Comparison of ENCODE assay signal across 1 cellular context in the genomic region with DNA sequence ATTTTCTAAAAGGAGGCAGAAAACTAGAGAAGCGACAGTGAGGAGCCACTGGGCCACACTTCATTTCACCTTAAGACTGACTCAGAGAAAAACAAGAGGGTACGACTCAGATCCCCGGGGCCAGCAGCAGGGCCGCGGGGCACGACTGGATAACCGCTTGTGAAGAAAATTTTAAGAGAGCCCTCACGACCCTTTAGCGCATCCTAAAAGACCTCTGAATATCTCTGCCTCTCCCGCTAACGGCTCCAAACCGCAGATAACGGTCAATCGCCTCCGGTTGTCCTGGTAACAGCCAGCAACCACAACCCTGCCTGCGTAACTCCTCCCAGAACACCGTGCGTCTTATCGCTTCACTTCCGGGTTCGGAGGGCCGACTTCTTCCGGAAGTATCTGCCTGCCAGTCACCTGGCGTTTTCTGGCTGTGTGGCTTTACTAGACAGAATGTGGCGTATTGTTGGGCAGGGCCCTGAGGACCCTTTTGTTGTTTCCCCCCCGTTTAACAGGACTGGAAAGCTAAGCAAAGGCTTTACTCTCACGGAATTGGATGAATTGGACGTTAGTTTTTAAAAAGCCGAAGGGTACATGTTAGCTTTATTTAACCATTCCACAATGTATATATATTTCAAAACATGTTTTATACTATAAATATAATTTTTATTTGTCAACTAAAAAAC.
TF ChIP-seq lines count a peak whose summit lies in the region.

No MANE protein-coding gene starts in this region.

TF ChIP-seq in GM12878, 131 proteins besides CTCF, POLR2A, EP300 and RAD21 (continued from another document and continues in another):
- TF ChIP-seq, protein P1, sequence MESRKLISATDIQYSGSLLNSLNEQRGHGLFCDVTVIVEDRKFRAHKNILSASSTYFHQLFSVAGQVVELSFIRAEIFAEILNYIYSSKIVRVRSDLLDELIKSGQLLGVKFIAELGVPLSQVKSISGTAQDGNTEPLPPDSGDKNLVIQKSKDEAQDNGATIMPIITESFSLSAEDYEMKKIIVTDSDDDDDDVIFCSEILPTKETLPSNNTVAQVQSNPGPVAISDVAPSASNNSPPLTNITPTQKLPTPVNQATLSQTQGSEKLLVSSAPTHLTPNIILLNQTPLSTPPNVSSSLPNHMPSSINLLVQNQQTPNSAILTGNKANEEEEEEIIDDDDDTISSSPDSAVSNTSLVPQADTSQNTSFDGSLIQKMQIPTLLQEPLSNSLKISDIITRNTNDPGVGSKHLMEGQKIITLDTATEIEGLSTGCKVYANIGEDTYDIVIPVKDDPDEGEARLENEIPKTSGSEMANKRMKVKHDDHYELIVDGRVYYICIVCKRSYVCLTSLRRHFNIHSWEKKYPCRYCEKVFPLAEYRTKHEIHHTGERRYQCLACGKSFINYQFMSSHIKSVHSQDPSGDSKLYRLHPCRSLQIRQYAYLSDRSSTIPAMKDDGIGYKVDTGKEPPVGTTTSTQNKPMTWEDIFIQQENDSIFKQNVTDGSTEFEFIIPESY (IDR thresholded peaks at IDR 0.05) = no peak
- no peak for TF ChIP-seq RBBP5 (conservative IDR thresholded peaks at IDR 0.05)
- TF ChIP-seq SPI1 (IDR thresholded peaks at IDR 0.05; ENCODE audit: borderline replicate concordance, insufficient read depth, low read depth, low read length) = peak; percentile 22; the same call in 1 of the 2 replicates
- no peak for TF ChIP-seq HDAC6 (IDR thresholded peaks at IDR 0.05; ENCODE audit: unreplicated experiment)
- TF ChIP-seq BMI1 (IDR thresholded peaks at IDR 0.05; ENCODE audit: borderline replicate concordance) = peak; percentile 95
- TF ChIP-seq, protein P2, sequence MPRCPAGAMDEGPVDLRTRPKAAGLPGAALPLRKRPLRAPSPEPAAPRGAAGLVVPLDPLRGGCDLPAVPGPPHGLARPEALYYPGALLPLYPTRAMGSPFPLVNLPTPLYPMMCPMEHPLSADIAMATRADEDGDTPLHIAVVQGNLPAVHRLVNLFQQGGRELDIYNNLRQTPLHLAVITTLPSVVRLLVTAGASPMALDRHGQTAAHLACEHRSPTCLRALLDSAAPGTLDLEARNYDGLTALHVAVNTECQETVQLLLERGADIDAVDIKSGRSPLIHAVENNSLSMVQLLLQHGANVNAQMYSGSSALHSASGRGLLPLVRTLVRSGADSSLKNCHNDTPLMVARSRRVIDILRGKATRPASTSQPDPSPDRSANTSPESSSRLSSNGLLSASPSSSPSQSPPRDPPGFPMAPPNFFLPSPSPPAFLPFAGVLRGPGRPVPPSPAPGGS (IDR thresholded peaks at IDR 0.05; ENCODE audit: borderline replicate concordance, insufficient read depth, low read depth, low read length, poor library complexity, severe bottlenecking) = no peak
- TF ChIP-seq, protein P3, sequence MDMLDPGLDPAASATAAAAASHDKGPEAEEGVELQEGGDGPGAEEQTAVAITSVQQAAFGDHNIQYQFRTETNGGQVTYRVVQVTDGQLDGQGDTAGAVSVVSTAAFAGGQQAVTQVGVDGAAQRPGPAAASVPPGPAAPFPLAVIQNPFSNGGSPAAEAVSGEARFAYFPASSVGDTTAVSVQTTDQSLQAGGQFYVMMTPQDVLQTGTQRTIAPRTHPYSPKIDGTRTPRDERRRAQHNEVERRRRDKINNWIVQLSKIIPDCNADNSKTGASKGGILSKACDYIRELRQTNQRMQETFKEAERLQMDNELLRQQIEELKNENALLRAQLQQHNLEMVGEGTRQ (IDR thresholded peaks at IDR 0.05; ENCODE audit: borderline replicate concordance, low read depth, low read length) = no peak
- TF ChIP-seq IRF4 (IDR thresholded peaks at IDR 0.05; ENCODE audit: low read depth, low read length) = 0 out of 2 replicates have a peak, but pooled peaks have one; percentile 22
- TF ChIP-seq, protein P4, sequence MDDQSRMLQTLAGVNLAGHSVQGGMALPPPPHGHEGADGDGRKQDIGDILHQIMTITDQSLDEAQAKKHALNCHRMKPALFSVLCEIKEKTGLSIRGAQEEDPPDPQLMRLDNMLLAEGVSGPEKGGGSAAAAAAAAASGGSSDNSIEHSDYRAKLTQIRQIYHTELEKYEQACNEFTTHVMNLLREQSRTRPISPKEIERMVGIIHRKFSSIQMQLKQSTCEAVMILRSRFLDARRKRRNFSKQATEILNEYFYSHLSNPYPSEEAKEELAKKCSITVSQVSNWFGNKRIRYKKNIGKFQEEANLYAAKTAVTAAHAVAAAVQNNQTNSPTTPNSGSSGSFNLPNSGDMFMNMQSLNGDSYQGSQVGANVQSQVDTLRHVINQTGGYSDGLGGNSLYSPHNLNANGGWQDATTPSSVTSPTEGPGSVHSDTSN (IDR thresholded peaks at IDR 0.05; ENCODE audit: insufficient replicate concordance, low read depth, low read length) = peak; percentile 91
- TF ChIP-seq FOXK2 (IDR thresholded peaks at IDR 0.05) = no peak
- TF ChIP-seq TARDBP (IDR thresholded peaks at IDR 0.05; ENCODE audit: borderline replicate concordance) = no peak
- peak; percentile 30; the same call in 1 of the 2 replicates for TF ChIP-seq BACH1 (IDR thresholded peaks at IDR 0.05; ENCODE audit: borderline replicate concordance)
- TF ChIP-seq TCF3 (IDR thresholded peaks at IDR 0.05; ENCODE audit: borderline replicate concordance, insufficient read depth, low read depth, low read length) = peak; percentile 65; the same call in 1 of the 2 replicates
- TF ChIP-seq SRF (IDR thresholded peaks at IDR 0.05; ENCODE audit: low read depth in 2 of 2, low read length in 2 of 2) = peak in 1 of 2 experiments; percentile 26; a peak in 1 of 4 replicates
- TF ChIP-seq NR2C1 (IDR thresholded peaks at IDR 0.05) = peak; percentile 96
- 0 out of 2 replicates have a peak, but pooled peaks have one; percentile 27 for TF ChIP-seq EED (IDR thresholded peaks at IDR 0.05; ENCODE audit: low read depth)
- TF ChIP-seq CREB1 (IDR thresholded peaks at IDR 0.05; ENCODE audit: low read depth) = peak; percentile 76
- TF ChIP-seq ZZZ3 (IDR thresholded peaks at IDR 0.05; ENCODE audit: control insufficient read depth, insufficient read length, low read depth) = no peak
- TF ChIP-seq, protein P5, sequence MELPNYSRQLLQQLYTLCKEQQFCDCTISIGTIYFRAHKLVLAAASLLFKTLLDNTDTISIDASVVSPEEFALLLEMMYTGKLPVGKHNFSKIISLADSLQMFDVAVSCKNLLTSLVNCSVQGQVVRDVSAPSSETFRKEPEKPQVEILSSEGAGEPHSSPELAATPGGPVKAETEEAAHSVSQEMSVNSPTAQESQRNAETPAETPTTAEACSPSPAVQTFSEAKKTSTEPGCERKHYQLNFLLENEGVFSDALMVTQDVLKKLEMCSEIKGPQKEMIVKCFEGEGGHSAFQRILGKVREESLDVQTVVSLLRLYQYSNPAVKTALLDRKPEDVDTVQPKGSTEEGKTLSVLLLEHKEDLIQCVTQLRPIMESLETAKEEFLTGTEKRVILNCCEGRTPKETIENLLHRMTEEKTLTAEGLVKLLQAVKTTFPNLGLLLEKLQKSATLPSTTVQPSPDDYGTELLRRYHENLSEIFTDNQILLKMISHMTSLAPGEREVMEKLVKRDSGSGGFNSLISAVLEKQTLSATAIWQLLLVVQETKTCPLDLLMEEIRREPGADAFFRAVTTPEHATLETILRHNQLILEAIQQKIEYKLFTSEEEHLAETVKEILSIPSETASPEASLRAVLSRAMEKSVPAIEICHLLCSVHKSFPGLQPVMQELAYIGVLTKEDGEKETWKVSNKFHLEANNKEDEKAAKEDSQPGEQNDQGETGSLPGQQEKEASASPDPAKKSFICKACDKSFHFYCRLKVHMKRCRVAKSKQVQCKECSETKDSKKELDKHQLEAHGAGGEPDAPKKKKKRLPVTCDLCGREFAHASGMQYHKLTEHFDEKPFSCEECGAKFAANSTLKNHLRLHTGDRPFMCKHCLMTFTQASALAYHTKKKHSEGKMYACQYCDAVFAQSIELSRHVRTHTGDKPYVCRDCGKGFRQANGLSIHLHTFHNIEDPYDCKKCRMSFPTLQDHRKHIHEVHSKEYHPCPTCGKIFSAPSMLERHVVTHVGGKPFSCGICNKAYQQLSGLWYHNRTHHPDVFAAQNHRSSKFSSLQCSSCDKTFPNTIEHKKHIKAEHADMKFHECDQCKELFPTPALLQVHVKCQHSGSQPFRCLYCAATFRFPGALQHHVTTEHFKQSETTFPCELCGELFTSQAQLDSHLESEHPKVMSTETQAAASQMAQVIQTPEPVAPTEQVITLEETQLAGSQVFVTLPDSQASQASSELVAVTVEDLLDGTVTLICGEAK (IDR thresholded peaks at IDR 0.05; ENCODE audit: borderline replicate concordance) = peak; percentile 92
- peak; percentile 94 for TF ChIP-seq POLR2AphosphoS5 (IDR thresholded peaks at IDR 0.05; ENCODE audit: low read length)
- TF ChIP-seq PAX8 (IDR thresholded peaks at IDR 0.05) = no peak
- TF ChIP-seq, protein P6, sequence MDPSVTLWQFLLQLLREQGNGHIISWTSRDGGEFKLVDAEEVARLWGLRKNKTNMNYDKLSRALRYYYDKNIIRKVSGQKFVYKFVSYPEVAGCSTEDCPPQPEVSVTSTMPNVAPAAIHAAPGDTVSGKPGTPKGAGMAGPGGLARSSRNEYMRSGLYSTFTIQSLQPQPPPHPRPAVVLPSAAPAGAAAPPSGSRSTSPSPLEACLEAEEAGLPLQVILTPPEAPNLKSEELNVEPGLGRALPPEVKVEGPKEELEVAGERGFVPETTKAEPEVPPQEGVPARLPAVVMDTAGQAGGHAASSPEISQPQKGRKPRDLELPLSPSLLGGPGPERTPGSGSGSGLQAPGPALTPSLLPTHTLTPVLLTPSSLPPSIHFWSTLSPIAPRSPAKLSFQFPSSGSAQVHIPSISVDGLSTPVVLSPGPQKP (IDR thresholded peaks at IDR 0.05; ENCODE audit: low read depth, low read length) = peak; percentile 89
- no peak for TF ChIP-seq RCOR1 (conservative IDR thresholded peaks at IDR 0.05; ENCODE audit: low read depth, low read length)
- no peak for TF ChIP-seq EGR1 (IDR thresholded peaks at IDR 0.05; ENCODE audit: borderline replicate concordance in 1 of 2, low read depth in 2 of 2, low read length in 2 of 2)
- peak; percentile 40; the same call in 1 of the 2 replicates for TF ChIP-seq ZNF207 (IDR thresholded peaks at IDR 0.05; ENCODE audit: borderline replicate concordance)
- TF ChIP-seq, protein P7, sequence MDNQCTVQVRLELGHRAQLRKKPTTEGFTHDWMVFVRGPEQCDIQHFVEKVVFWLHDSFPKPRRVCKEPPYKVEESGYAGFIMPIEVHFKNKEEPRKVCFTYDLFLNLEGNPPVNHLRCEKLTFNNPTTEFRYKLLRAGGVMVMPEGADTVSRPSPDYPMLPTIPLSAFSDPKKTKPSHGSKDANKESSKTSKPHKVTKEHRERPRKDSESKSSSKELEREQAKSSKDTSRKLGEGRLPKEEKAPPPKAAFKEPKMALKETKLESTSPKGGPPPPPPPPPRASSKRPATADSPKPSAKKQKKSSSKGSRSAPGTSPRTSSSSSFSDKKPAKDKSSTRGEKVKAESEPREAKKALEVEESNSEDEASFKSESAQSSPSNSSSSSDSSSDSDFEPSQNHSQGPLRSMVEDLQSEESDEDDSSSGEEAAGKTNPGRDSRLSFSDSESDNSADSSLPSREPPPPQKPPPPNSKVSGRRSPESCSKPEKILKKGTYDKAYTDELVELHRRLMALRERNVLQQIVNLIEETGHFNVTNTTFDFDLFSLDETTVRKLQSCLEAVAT (IDR thresholded peaks at IDR 0.05) = peak; percentile 66; the same call in 1 of the 2 replicates
- TF ChIP-seq TCF12 (IDR thresholded peaks at IDR 0.05; ENCODE audit: low read depth, low read length) = 0 out of 2 replicates have a peak, but pooled peaks have one; percentile 54
- TF ChIP-seq SMAD1 (IDR thresholded peaks at IDR 0.05; ENCODE audit: low read depth, partially characterized antibody) = peak; percentile 62
- TF ChIP-seq, protein P8, sequence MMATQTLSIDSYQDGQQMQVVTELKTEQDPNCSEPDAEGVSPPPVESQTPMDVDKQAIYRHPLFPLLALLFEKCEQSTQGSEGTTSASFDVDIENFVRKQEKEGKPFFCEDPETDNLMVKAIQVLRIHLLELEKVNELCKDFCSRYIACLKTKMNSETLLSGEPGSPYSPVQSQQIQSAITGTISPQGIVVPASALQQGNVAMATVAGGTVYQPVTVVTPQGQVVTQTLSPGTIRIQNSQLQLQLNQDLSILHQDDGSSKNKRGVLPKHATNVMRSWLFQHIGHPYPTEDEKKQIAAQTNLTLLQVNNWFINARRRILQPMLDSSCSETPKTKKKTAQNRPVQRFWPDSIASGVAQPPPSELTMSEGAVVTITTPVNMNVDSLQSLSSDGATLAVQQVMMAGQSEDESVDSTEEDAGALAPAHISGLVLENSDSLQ (IDR thresholded peaks at IDR 0.05) = peak; percentile 97
- TF ChIP-seq DPF2 (IDR thresholded peaks at IDR 0.05) = peak; percentile 63
- TF ChIP-seq, protein P9, sequence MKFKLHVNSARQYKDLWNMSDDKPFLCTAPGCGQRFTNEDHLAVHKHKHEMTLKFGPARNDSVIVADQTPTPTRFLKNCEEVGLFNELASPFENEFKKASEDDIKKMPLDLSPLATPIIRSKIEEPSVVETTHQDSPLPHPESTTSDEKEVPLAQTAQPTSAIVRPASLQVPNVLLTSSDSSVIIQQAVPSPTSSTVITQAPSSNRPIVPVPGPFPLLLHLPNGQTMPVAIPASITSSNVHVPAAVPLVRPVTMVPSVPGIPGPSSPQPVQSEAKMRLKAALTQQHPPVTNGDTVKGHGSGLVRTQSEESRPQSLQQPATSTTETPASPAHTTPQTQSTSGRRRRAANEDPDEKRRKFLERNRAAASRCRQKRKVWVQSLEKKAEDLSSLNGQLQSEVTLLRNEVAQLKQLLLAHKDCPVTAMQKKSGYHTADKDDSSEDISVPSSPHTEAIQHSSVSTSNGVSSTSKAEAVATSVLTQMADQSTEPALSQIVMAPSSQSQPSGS (IDR thresholded peaks at IDR 0.05; ENCODE audit: low read length) = no peak
- TF ChIP-seq MYB (IDR thresholded peaks at IDR 0.05; ENCODE audit: borderline replicate concordance, low read depth, low read length) = peak; percentile 92
- TF ChIP-seq, protein P10, sequence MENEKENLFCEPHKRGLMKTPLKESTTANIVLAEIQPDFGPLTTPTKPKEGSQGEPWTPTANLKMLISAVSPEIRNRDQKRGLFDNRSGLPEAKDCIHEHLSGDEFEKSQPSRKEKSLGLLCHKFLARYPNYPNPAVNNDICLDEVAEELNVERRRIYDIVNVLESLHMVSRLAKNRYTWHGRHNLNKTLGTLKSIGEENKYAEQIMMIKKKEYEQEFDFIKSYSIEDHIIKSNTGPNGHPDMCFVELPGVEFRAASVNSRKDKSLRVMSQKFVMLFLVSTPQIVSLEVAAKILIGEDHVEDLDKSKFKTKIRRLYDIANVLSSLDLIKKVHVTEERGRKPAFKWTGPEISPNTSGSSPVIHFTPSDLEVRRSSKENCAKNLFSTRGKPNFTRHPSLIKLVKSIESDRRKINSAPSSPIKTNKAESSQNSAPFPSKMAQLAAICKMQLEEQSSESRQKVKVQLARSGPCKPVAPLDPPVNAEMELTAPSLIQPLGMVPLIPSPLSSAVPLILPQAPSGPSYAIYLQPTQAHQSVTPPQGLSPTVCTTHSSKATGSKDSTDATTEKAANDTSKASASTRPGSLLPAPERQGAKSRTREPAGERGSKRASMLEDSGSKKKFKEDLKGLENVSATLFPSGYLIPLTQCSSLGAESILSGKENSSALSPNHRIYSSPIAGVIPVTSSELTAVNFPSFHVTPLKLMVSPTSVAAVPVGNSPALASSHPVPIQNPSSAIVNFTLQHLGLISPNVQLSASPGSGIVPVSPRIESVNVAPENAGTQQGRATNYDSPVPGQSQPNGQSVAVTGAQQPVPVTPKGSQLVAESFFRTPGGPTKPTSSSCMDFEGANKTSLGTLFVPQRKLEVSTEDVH (IDR thresholded peaks at IDR 0.05; ENCODE audit: low read depth, partially characterized antibody) = peak; percentile 67
- peak; percentile 71 for TF ChIP-seq MTA2 (IDR thresholded peaks at IDR 0.05; ENCODE audit: low read depth)
- peak; percentile 78 for TF ChIP-seq NBN (IDR thresholded peaks at IDR 0.05)
- peak; percentile 64 for TF ChIP-seq HCFC1 (IDR thresholded peaks at IDR 0.05; ENCODE audit: low read length)
- peak; percentile 90 for TF ChIP-seq RFX5 (IDR thresholded peaks at IDR 0.05; ENCODE audit: low read depth, low read length)
- TF ChIP-seq SREBF2 (IDR thresholded peaks at IDR 0.05; ENCODE audit: low read length) = no peak; the same call in 1 of the 2 replicates
- TF ChIP-seq SMC3 (IDR thresholded peaks at IDR 0.05; ENCODE audit: borderline replicate concordance, low read length) = no peak
